Comparison of ENCODE assay signal across 1 cellular context in the genomic region with DNA sequence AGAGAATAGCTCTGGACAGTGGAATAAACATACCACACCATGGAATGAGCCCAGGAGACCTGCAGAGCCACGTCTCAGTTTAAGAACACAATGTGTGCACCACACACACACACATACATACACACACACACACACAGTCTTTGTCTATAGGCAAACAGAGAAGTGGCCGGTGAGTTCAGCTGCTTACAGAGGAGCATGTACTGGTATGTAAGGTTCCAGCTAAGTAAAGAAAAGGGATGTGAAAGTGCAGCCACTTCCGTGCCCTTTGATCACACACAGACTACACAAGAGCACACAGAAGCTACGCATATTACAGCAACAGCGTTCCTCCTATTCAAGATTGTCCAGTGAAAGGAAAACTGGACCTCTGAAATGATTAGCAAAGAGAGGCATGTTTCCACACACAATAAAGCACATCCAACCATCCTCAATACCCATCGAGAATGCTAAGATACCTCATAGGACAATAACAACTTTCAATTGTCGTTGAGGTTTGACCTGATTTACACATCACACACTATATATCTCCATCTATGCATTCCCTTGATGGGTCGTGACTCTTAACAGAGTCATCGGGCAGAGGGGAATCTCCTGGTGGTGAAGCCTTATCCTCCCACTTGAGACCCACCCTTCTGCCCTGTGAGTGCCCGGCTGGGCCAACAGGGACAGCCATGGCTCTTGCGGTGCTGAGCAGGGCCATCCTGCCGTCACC.
TF ChIP-seq lines count a peak whose summit lies in the region.

No MANE protein-coding gene starts in this region.

TF ChIP-seq in HepG2, 621 proteins besides CTCF, POLR2A, EP300 and RAD21 (continued from another document and continues in another):
- TF ChIP-seq HES4 (CRISPR knock-in tag; IDR thresholded peaks at IDR 0.05; ENCODE audit: borderline replicate concordance) (no peak), ZNF207 (IDR thresholded peaks at IDR 0.05; ENCODE audit: borderline replicate concordance) (no peak), RFX3 (CRISPR knock-in tag; IDR thresholded peaks at IDR 0.05) (no peak), HNF4G (IDR thresholded peaks at IDR 0.05; ENCODE audit: borderline replicate concordance, low read depth, low read length) (no peak), HNF4G (CRISPR knock-in tag; IDR thresholded peaks at IDR 0.05; ENCODE audit: borderline replicate concordance, low read depth) (0 out of 2 replicates have a peak, but pooled peaks have one; percentile 64), ZNF12 (CRISPR knock-in tag; IDR thresholded peaks at IDR 0.05) (peak; percentile 26; the same call in 1 of the 2 replicates), RARA (CRISPR knock-in tag; IDR thresholded peaks at IDR 0.05) (peak; percentile 54; the same call in 1 of the 2 replicates), FOSL2 (CRISPR knock-in tag; IDR thresholded peaks at IDR 0.05) (0 out of 2 replicates have a peak, but pooled peaks have one; percentile 21), ZNF652 (CRISPR knock-in tag; IDR thresholded peaks at IDR 0.05; ENCODE audit: borderline replicate concordance, low read depth) (peak; percentile 21; the same call in 1 of the 2 replicates), ZC3H13 (CRISPR knock-in tag; IDR thresholded peaks at IDR 0.05) (no peak), ETV5 (CRISPR knock-in tag; IDR thresholded peaks at IDR 0.05; ENCODE audit: borderline replicate concordance) (peak; percentile 59; the same call in 1 of the 2 replicates), TAF15 (IDR thresholded peaks at IDR 0.05; ENCODE audit: low read depth, low read length, poor library complexity, severe bottlenecking) (no peak), NAIF1 (CRISPR knock-in tag; IDR thresholded peaks at IDR 0.05; ENCODE audit: borderline replicate concordance) (no peak), ZNF747 (CRISPR knock-in tag; IDR thresholded peaks at IDR 0.05; ENCODE audit: borderline replicate concordance) (0 out of 2 replicates have a peak, but pooled peaks have one; percentile 49), BCL6 (CRISPR knock-in tag; IDR thresholded peaks at IDR 0.05) (0 out of 2 replicates have a peak, but pooled peaks have one; percentile 42), TSC22D2 (CRISPR knock-in tag; IDR thresholded peaks at IDR 0.05; ENCODE audit: borderline replicate concordance) (no peak), SNAPC2 (CRISPR knock-in tag; IDR thresholded peaks at IDR 0.05) (no peak), SMC3 (IDR thresholded peaks at IDR 0.05; ENCODE audit: low read length) (0 out of 2 replicates have a peak, but pooled peaks have one; percentile 2), ZNF777 (CRISPR knock-in tag; IDR thresholded peaks at IDR 0.05) (no peak), ZZZ3 (CRISPR knock-in tag; IDR thresholded peaks at IDR 0.05; ENCODE audit: borderline replicate concordance) (no peak), KAT8 (CRISPR knock-in tag; IDR thresholded peaks at IDR 0.05) (peak; percentile 53; the same call in 1 of the 2 replicates), MIER2 (CRISPR knock-in tag; IDR thresholded peaks at IDR 0.05) (peak; percentile 62), HNF4A (CRISPR knock-in tag; IDR thresholded peaks at IDR 0.05) (peak; percentile 71), NCOR1 (IDR thresholded peaks at IDR 0.05; ENCODE audit: borderline replicate concordance, low read length) (peak; percentile 57; the same call in 1 of the 2 replicates), SOX13 (IDR thresholded peaks at IDR 0.05) (0 out of 2 replicates have a peak, but pooled peaks have one; percentile 73), SOX13 (CRISPR knock-in tag; conservative IDR thresholded peaks at IDR 0.05 in 1 of 2, IDR thresholded peaks at IDR 0.05 in 1 of 2) (peak in 1 of 2 experiments; percentile 85; a peak in 2 of 4 replicates), THAP11 (CRISPR knock-in tag; IDR thresholded peaks at IDR 0.05) (peak; percentile 73), GATAD2A (CRISPR knock-in tag; IDR thresholded peaks at IDR 0.05) (peak; percentile 69; the same call in 1 of the 2 replicates), RELA (CRISPR knock-in tag; IDR thresholded peaks at IDR 0.05) (no peak), EHMT2 (IDR thresholded peaks at IDR 0.05; ENCODE audit: borderline replicate concordance, low read depth, low read length) (no peak), CENPT (CRISPR knock-in tag; IDR thresholded peaks at IDR 0.05; ENCODE audit: low read depth) (no peak)
- TF ChIP-seq, protein P1, sequence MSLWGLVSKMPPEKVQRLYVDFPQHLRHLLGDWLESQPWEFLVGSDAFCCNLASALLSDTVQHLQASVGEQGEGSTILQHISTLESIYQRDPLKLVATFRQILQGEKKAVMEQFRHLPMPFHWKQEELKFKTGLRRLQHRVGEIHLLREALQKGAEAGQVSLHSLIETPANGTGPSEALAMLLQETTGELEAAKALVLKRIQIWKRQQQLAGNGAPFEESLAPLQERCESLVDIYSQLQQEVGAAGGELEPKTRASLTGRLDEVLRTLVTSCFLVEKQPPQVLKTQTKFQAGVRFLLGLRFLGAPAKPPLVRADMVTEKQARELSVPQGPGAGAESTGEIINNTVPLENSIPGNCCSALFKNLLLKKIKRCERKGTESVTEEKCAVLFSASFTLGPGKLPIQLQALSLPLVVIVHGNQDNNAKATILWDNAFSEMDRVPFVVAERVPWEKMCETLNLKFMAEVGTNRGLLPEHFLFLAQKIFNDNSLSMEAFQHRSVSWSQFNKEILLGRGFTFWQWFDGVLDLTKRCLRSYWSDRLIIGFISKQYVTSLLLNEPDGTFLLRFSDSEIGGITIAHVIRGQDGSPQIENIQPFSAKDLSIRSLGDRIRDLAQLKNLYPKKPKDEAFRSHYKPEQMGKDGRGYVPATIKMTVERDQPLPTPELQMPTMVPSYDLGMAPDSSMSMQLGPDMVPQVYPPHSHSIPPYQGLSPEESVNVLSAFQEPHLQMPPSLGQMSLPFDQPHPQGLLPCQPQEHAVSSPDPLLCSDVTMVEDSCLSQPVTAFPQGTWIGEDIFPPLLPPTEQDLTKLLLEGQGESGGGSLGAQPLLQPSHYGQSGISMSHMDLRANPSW (CRISPR knock-in tag; IDR thresholded peaks at IDR 0.05; ENCODE audit: borderline replicate concordance) = 0 out of 2 replicates have a peak, but pooled peaks have one; percentile 33
- TF ChIP-seq, protein P2, sequence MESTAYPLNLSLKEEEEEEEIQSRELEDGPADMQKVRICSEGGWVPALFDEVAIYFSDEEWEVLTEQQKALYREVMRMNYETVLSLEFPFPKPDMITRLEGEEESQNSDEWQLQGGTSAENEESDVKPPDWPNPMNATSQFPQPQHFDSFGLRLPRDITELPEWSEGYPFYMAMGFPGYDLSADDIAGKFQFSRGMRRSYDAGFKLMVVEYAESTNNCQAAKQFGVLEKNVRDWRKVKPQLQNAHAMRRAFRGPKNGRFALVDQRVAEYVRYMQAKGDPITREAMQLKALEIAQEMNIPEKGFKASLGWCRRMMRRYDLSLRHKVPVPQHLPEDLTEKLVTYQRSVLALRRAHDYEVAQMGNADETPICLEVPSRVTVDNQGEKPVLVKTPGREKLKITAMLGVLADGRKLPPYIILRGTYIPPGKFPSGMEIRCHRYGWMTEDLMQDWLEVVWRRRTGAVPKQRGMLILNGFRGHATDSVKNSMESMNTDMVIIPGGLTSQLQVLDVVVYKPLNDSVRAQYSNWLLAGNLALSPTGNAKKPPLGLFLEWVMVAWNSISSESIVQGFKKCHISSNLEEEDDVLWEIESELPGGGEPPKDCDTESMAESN (CRISPR knock-in tag; conservative IDR thresholded peaks at IDR 0.05) = peak; percentile 52; the same call in 1 of the 2 replicates
- TF ChIP-seq, protein P3, sequence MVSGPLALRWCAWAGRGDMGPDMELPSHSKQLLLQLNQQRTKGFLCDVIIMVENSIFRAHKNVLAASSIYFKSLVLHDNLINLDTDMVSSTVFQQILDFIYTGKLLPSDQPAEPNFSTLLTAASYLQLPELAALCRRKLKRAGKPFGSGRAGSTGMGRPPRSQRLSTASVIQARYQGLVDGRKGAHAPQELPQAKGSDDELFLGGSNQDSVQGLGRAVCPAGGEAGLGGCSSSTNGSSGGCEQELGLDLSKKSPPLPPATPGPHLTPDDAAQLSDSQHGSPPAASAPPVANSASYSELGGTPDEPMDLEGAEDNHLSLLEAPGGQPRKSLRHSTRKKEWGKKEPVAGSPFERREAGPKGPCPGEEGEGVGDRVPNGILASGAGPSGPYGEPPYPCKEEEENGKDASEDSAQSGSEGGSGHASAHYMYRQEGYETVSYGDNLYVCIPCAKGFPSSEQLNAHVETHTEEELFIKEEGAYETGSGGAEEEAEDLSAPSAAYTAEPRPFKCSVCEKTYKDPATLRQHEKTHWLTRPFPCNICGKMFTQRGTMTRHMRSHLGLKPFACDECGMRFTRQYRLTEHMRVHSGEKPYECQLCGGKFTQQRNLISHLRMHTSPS (CRISPR knock-in tag; IDR thresholded peaks at IDR 0.05; ENCODE audit: low read depth) = no peak
- TF ChIP-seq, protein P4, sequence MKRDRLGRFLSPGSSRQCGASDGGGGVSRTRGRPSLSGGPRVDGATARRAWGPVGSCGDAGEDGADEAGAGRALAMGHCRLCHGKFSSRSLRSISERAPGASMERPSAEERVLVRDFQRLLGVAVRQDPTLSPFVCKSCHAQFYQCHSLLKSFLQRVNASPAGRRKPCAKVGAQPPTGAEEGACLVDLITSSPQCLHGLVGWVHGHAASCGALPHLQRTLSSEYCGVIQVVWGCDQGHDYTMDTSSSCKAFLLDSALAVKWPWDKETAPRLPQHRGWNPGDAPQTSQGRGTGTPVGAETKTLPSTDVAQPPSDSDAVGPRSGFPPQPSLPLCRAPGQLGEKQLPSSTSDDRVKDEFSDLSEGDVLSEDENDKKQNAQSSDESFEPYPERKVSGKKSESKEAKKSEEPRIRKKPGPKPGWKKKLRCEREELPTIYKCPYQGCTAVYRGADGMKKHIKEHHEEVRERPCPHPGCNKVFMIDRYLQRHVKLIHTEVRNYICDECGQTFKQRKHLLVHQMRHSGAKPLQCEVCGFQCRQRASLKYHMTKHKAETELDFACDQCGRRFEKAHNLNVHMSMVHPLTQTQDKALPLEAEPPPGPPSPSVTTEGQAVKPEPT (CRISPR knock-in tag; IDR thresholded peaks at IDR 0.05; ENCODE audit: low read depth) = no peak
- TF ChIP-seq, protein P5, sequence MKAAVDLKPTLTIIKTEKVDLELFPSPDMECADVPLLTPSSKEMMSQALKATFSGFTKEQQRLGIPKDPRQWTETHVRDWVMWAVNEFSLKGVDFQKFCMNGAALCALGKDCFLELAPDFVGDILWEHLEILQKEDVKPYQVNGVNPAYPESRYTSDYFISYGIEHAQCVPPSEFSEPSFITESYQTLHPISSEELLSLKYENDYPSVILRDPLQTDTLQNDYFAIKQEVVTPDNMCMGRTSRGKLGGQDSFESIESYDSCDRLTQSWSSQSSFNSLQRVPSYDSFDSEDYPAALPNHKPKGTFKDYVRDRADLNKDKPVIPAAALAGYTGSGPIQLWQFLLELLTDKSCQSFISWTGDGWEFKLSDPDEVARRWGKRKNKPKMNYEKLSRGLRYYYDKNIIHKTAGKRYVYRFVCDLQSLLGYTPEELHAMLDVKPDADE (CRISPR knock-in tag; IDR thresholded peaks at IDR 0.05) = no peak
- TF ChIP-seq, protein P6, sequence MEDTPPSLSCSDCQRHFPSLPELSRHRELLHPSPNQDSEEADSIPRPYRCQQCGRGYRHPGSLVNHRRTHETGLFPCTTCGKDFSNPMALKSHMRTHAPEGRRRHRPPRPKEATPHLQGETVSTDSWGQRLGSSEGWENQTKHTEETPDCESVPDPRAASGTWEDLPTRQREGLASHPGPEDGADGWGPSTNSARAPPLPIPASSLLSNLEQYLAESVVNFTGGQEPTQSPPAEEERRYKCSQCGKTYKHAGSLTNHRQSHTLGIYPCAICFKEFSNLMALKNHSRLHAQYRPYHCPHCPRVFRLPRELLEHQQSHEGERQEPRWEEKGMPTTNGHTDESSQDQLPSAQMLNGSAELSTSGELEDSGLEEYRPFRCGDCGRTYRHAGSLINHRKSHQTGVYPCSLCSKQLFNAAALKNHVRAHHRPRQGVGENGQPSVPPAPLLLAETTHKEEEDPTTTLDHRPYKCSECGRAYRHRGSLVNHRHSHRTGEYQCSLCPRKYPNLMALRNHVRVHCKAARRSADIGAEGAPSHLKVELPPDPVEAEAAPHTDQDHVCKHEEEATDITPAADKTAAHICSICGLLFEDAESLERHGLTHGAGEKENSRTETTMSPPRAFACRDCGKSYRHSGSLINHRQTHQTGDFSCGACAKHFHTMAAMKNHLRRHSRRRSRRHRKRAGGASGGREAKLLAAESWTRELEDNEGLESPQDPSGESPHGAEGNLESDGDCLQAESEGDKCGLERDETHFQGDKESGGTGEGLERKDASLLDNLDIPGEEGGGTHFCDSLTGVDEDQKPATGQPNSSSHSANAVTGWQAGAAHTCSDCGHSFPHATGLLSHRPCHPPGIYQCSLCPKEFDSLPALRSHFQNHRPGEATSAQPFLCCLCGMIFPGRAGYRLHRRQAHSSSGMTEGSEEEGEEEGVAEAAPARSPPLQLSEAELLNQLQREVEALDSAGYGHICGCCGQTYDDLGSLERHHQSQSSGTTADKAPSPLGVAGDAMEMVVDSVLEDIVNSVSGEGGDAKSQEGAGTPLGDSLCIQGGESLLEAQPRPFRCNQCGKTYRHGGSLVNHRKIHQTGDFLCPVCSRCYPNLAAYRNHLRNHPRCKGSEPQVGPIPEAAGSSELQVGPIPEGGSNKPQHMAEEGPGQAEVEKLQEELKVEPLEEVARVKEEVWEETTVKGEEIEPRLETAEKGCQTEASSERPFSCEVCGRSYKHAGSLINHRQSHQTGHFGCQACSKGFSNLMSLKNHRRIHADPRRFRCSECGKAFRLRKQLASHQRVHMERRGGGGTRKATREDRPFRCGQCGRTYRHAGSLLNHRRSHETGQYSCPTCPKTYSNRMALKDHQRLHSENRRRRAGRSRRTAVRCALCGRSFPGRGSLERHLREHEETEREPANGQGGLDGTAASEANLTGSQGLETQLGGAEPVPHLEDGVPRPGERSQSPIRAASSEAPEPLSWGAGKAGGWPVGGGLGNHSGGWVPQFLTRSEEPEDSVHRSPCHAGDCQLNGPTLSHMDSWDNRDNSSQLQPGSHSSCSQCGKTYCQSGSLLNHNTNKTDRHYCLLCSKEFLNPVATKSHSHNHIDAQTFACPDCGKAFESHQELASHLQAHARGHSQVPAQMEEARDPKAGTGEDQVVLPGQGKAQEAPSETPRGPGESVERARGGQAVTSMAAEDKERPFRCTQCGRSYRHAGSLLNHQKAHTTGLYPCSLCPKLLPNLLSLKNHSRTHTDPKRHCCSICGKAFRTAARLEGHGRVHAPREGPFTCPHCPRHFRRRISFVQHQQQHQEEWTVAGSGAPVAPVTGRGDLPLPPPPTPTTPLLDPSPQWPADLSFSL (CRISPR knock-in tag; IDR thresholded peaks at IDR 0.05) = peak; percentile 98
- TF ChIP-seq, protein P7, sequence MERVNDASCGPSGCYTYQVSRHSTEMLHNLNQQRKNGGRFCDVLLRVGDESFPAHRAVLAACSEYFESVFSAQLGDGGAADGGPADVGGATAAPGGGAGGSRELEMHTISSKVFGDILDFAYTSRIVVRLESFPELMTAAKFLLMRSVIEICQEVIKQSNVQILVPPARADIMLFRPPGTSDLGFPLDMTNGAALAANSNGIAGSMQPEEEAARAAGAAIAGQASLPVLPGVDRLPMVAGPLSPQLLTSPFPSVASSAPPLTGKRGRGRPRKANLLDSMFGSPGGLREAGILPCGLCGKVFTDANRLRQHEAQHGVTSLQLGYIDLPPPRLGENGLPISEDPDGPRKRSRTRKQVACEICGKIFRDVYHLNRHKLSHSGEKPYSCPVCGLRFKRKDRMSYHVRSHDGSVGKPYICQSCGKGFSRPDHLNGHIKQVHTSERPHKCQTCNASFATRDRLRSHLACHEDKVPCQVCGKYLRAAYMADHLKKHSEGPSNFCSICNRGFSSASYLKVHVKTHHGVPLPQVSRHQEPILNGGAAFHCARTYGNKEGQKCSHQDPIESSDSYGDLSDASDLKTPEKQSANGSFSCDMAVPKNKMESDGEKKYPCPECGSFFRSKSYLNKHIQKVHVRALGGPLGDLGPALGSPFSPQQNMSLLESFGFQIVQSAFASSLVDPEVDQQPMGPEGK (CRISPR knock-in tag; IDR thresholded peaks at IDR 0.05) = 0 out of 2 replicates have a peak, but pooled peaks have one; percentile 36
- TF ChIP-seq, protein P8, sequence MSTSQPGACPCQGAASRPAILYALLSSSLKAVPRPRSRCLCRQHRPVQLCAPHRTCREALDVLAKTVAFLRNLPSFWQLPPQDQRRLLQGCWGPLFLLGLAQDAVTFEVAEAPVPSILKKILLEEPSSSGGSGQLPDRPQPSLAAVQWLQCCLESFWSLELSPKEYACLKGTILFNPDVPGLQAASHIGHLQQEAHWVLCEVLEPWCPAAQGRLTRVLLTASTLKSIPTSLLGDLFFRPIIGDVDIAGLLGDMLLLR (CRISPR knock-in tag; IDR thresholded peaks at IDR 0.05) = no peak
